9 cellular contexts compared by ENCODE assay signal in the genomic region with DNA sequence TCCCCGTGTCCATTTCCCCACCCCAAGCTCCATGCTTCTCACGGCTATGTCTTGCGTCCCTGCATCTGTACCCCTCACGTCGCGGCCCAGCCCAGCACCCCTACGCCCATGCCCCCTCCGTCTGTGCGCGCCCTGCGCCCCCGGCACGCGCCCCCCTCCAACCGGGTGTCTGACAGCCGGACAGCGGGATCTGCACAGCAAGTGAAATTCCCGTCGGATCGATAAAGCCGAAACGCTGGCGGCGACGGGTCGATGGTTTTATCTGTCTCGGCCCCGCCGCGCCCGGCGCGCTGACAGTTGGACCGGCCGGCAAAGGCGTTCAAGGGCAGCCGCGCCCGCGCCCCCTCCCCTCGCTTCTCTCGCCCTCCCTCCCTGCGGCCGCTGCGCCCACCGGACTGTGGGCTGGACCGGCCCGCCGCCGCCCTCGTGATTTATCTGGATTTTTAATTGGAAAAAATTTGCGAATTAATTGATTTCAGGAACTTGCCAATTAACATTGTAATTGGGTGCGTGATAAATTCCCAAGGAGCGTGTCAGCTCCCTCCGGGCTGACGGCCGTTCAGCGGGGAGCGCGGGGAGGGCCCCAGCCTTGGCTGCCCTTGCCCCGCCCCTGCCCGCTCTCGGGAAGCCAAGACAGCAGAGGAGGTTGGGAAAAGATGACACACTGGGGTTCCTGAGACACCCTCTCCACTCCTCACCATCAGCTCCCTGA. TPM values are rescaled to one million over a fixed set of nuclear protein-coding genes. Genes with fewer than 3 reads are reported as not detected.
DNase-seq lines count a peak whose midpoint lies in the region; ATAC-seq and TF ChIP-seq lines count a peak whose summit lies in the region.
"Had no signal": no experiment of that assay in that cellular context is flagged by ENCODE, and none has a peak within 500 bp of the region (broad histone marks: within the 10 kb centered on the region; RNA-seq: fewer than 3 reads in every experiment).

No MANE protein-coding gene starts in this region.

- H3K9ac ChIP-seq in mesendoderm (ENCODE audit: low read length), result peak overlapping the region; percentile 22

- peak overlapping the region; percentile 59 for H3K4me2 ChIP-seq in mesendoderm (ENCODE audit: low read length)

- no peak overlapping the region for H4K8ac ChIP-seq in mesendoderm (ENCODE audit: low read depth, low read length)

- TF ChIP-seq CTCF in epithelial cell of esophagus (IDR thresholded peaks at IDR 0.05; ENCODE audit: insufficient read depth, low read depth, low read length, missing control alignments), result no peak
- no peak for TF ChIP-seq CTCF in upper lobe of right lung (IDR thresholded peaks at IDR 0.05)

- no peak for ATAC-seq in upper lobe of right lung
- no peak for ATAC-seq in GM18868 (IDR thresholded peaks at IDR 0.05; ENCODE audit: unreplicated experiment)

- no peak overlapping the region for H3K18ac ChIP-seq in mesendoderm (ENCODE audit: low read length)

- H2AK5ac ChIP-seq in mesendoderm (ENCODE audit: low read length), result no peak overlapping the region

- H3K4ac ChIP-seq in mesendoderm (ENCODE audit: low read depth, low read length), result no peak overlapping the region

- H3K79me2 ChIP-seq in mesendoderm (ENCODE audit: control insufficient read depth, insufficient read depth, low read length), result no peaks in the 10 kb centered on the region

- no peak overlapping the region for H2BK120ac ChIP-seq in mesendoderm (ENCODE audit: low read depth, low read length)

- intact Hi-C loops in upper lobe of right lung (cut with DNase I), result no loop called here

- H3K27ac ChIP-seq in mesendoderm (ENCODE audit: low read depth, low read length), result no peak overlapping the region
- no peak overlapping the region for H3K27ac ChIP-seq in upper lobe of right lung

- H3K56ac ChIP-seq in mesendoderm (ENCODE audit: low read length), result peak overlapping the region; percentile 62

- no peaks in the 10 kb centered on the region for H3K79me1 ChIP-seq in mesendoderm (ENCODE audit: low read length)

- no peak overlapping the region for H2BK15ac ChIP-seq in mesendoderm (replicated peaks; ENCODE audit: low read depth)

- H3K4me1 ChIP-seq in mesendoderm (ENCODE audit: control insufficient read depth, low read depth, low read length) (no peaks in the 10 kb centered on the region), upper lobe of right lung (no peaks in the 10 kb centered on the region)

- peak overlapping the region; percentile 25 for H3K4me3 ChIP-seq in epithelial cell of esophagus (ENCODE audit: low read length)
- H3K4me3 ChIP-seq in mesendoderm (ENCODE audit: low read length), result no peak overlapping the region
- peak overlapping the region; percentile 21 for H3K4me3 ChIP-seq in upper lobe of right lung

- H3K36me3 ChIP-seq in mesendoderm (ENCODE audit: control insufficient read depth, insufficient read depth, low read length) (no peaks in the 10 kb centered on the region), upper lobe of right lung (no peaks in the 10 kb centered on the region)

- no CpG with 5 or more reads among the region's 63 CpGs for WGBS in mesendoderm (ENCODE audit: extremely low coverage, insufficient coverage, low lambda C conversion rate)

- H3K9me3 ChIP-seq in upper lobe of right lung, result no peaks in the 10 kb centered on the region

- H2BK5ac ChIP-seq in mesendoderm (ENCODE audit: low read length), result no peak overlapping the region

- H3K27me3 ChIP-seq in mesendoderm (ENCODE audit: insufficient read depth, low read length, poor library complexity) (peaks cover 3% of the 10 kb centered on the region), upper lobe of right lung (no peaks in the 10 kb centered on the region)

- DNase-seq in NCI-H748 (lab: John Stamatoyannopoulos, UW; ENCODE audit: unreplicated experiment) (peak; percentile 35), NCI-H748 treated with DMSO at 0.1 percent for 48 hours (lab: John Stamatoyannopoulos, UW) (no peak), epithelial cell of esophagus (ENCODE audit: low read depth) (peak; percentile 75), mesendoderm (peak; percentile 13), upper lobe of right lung (no peak), LoVo (ENCODE audit: low spot score) (no peak), DMS153 treated with DMSO at 0.1 percent for 48 hours (lab: John Stamatoyannopoulos, UW; ENCODE audit: unreplicated experiment) (no peak)
- DNase-seq: T-helper 9 cell had no signal

- H3K23ac ChIP-seq in mesendoderm (ENCODE audit: low read length), result no peak overlapping the region

- no peak overlapping the region for H4K5ac ChIP-seq in mesendoderm (ENCODE audit: low read length)

RNA-seq across cellular contexts. Expression of gene TMEM53, which starts 57.1 kb away (rescaled TPM):
- 5.8 TPM for polyA plus RNA-seq in mesendoderm (2013, experiment 1 of 2)
- 5.4 TPM for polyA plus RNA-seq in mesendoderm (2013, experiment 2 of 2)
- 13.9 TPM for total RNA-seq in upper lobe of right lung

RNA-seq across cellular contexts. Expression of gene ARMH1, which starts 57.4 kb away (rescaled TPM):
- polyA plus RNA-seq in mesendoderm (2013, experiment 1 of 2), result 0.27 TPM
- polyA plus RNA-seq in mesendoderm (2013, experiment 2 of 2), result 0.10 TPM
- total RNA-seq in upper lobe of right lung, result 5.9 TPM

Comparison
In these comparisons a context has a peak if more than half of its experiments do, and no peak if none do; other contexts are left out.
1. DNase-seq: peak in NCI-H748 (single experiment), epithelial cell of esophagus (single experiment) and mesendoderm (single experiment); none in NCI-H748 treated with DMSO at 0.1 percent for 48 hours (single experiment), upper lobe of right lung (single experiment), LoVo (single experiment) and DMS153 treated with DMSO at 0.1 percent for 48 hours (single experiment).